8 cellular contexts compared by ENCODE assay signal in genomic region chr6:56693246-56693607, GRCh38. TPM values are rescaled to one million over a fixed set of nuclear protein-coding genes. Genes with fewer than 3 reads are reported as not detected.
DNase-seq lines count a peak whose midpoint lies in the region; ATAC-seq and TF ChIP-seq lines count a peak whose summit lies in the region.

No MANE protein-coding gene starts in this region.

- DNase-seq in DMS 273 (lab: John Stamatoyannopoulos, UW; ENCODE audit: unreplicated experiment) = peak; percentile 74
- peak in 1 of 2 experiments; percentile 69 for DNase-seq in PC-9
- DNase-seq in fibroblast of pulmonary artery (ENCODE audit: low read depth) = peak; percentile 89
- peak; percentile 97 for DNase-seq in posterior vena cava (ENCODE audit: low spot score)
- DNase-seq in stimulated activated naive CD8-positive, alpha-beta T cell treated with anti-CD3 and anti-CD28 coated beads, Interleukin-15, amount 100 ng/mL, for 72 hours = no peak
- DNase-seq in retina = no peak
- DNase-seq in stimulated activated CD4-positive, alpha-beta T cell treated with anti-CD3 and anti-CD28 coated beads, Interleukin-4, amount 100 ng/mL, for 24 hours = no peak

- H3K27me3 Mint-ChIP-seq in stimulated activated naive CD8-positive, alpha-beta T cell treated with anti-CD3 and anti-CD28 coated beads, Interleukin-15, amount 100 ng/mL, for 72 hours = peaks cover 8% of the 10 kb centered on the region

- H3K4me3 ChIP-seq in PC-9 = no peak overlapping the region
- peak overlapping the region; percentile 65 for H3K4me3 ChIP-seq in fibroblast of pulmonary artery (replicated peaks; ENCODE audit: low read depth, low read length)

- 0 out of 2 replicates have a peak, but pooled peaks cover 15% of the 10 kb centered on the region for H3K36me3 ChIP-seq in PC-9 (ENCODE audit: low read depth)

- ATAC-seq in stimulated activated naive CD8-positive, alpha-beta T cell treated with anti-CD3 and anti-CD28 coated beads, Interleukin-15, amount 100 ng/mL, for 72 hours = no peak
- ATAC-seq in HG03571 (IDR thresholded peaks at IDR 0.05; ENCODE audit: unreplicated experiment) = no peak

- H3K9me2 ChIP-seq in PC-9 (ENCODE audit: insufficient read depth) = no peaks in the 10 kb centered on the region

- no peaks in the 10 kb centered on the region for H3K9me3 Mint-ChIP-seq in stimulated activated naive CD8-positive, alpha-beta T cell treated with anti-CD3 and anti-CD28 coated beads, Interleukin-15, amount 100 ng/mL, for 72 hours

- H3K4me2 ChIP-seq in PC-9 = no peak overlapping the region

- no peaks in the 10 kb centered on the region for H3K27me3 ChIP-seq in PC-9 (ENCODE audit: insufficient read depth, low read depth)

- TF ChIP-seq CTCF in PC-9 (conservative IDR thresholded peaks at IDR 0.05) (no peak), fibroblast of pulmonary artery (IDR thresholded peaks at IDR 0.05; ENCODE audit: low read length, missing control alignments) (no peak)

- peaks cover 37% of the 10 kb centered on the region for H3K4me1 ChIP-seq in PC-9 (replicated peaks; ENCODE audit: insufficient read depth)

- no peaks in the 10 kb centered on the region for H3K9me3 ChIP-seq in PC-9 (ENCODE audit: insufficient read depth, low read depth)

- no peak overlapping the region for H3K27ac Mint-ChIP-seq in stimulated activated naive CD8-positive, alpha-beta T cell treated with anti-CD3 and anti-CD28 coated beads, Interleukin-15, amount 100 ng/mL, for 72 hours

- no peaks in the 10 kb centered on the region for H3K4me1 Mint-ChIP-seq in stimulated activated naive CD8-positive, alpha-beta T cell treated with anti-CD3 and anti-CD28 coated beads, Interleukin-15, amount 100 ng/mL, for 72 hours

- H4K20me1 ChIP-seq in PC-9 (ENCODE audit: insufficient read depth) = no peaks in the 10 kb centered on the region

- H3K4me3 Mint-ChIP-seq in stimulated activated naive CD8-positive, alpha-beta T cell treated with anti-CD3 and anti-CD28 coated beads, Interleukin-15, amount 100 ng/mL, for 72 hours = no peak overlapping the region

- H3K79me2 ChIP-seq in PC-9 (ENCODE audit: low read depth) = no peaks in the 10 kb centered on the region

- POLR2A ChIA-PET in PC-9 (lab: Charles Lee; ENCODE audit: unreplicated experiment) = interaction anchor here (0.5 to 1.1 kb wide), 6 partner anchors 9 to 479 kb away, joined by 3 to 8 read pairs (median 5); partner anchors contain the start of gene BAG2

- CTCF ChIA-PET in PC-9 (lab: Charles Lee) = interaction anchor here (0.6 to 2.0 kb wide), 3 partner anchors 14 to 59 kb away, joined by 3 to 6 read pairs (median 3); no protein-coding TSS in a partner anchor

- BruUV-seq in PC-9 (replicated peaks; lab: Mats Ljungman, UMichigan) = no TSS peak

- peaks cover 25% of the 10 kb centered on the region; the same call in 1 of the 2 replicates for H3F3A ChIP-seq in PC-9 (ENCODE audit: insufficient read depth, low read depth)

- intact Hi-C loops in PC-9 (cut with micrococcal nuclease; ENCODE audit: unreplicated experiment) (loop anchor here (2.0 kb wide), 2 partner anchors 40 to 54 kb away; no protein-coding TSS in a partner anchor), posterior vena cava (cut with DNase I) (loop anchor here in 1 of 2 donors (10.0 kb wide), 1 partner anchor 48 kb away; the partner anchor contains the start of gene DST)

- H2AFZ ChIP-seq in PC-9 = no peak overlapping the region

- peak overlapping the region; percentile 53 for H3K27ac ChIP-seq in PC-9

RNA-seq across cellular contexts. Expression of gene DST, which starts 50.5 kb away (rescaled TPM):
- total RNA-seq in PC-9 (2021) = 217 and 237 TPM in 2 replicates
- total RNA-seq in posterior vena cava = 100 to 1,000 TPM; 473 to 630 TPM

Comparison
In these comparisons a context has a peak if more than half of its experiments do, and no peak if none do; other contexts are left out.
1. DNase-seq: peak in DMS 273 (single experiment), fibroblast of pulmonary artery (single experiment) and posterior vena cava (single experiment); none in stimulated activated naive CD8-positive, alpha-beta T cell treated with anti-CD3 and anti-CD28 coated beads, Interleukin-15, amount 100 ng/mL, for 72 hours (0 of 2), retina (single experiment) and stimulated activated CD4-positive, alpha-beta T cell treated with anti-CD3 and anti-CD28 coated beads, Interleukin-4, amount 100 ng/mL, for 24 hours (single experiment).